2 cellular contexts compared by ENCODE assay signal in the genomic region with DNA sequence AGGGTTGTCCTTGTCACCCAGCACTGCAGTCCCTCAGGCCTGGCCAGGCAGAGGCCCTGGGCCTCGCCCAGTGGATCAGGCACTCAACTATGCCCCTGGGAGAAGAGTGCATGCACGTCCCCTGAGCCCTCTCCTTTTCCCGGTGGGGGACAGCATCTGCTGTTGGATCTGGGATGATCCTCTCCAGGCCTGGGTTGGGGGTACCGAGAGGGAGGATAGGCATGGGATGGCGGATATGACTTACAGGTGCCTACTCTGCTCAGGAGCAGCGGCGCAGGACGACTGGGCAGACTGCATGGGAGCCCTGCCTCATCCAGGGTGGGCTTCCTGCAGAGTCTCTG.
TF ChIP-seq lines count a peak whose summit lies in the region.

No MANE protein-coding gene starts in this region.

TF ChIP-seq in GM23338, 12 proteins besides CTCF, POLR2A, EP300 and RAD21 (continued from another document):
- TF ChIP-seq, protein P1, sequence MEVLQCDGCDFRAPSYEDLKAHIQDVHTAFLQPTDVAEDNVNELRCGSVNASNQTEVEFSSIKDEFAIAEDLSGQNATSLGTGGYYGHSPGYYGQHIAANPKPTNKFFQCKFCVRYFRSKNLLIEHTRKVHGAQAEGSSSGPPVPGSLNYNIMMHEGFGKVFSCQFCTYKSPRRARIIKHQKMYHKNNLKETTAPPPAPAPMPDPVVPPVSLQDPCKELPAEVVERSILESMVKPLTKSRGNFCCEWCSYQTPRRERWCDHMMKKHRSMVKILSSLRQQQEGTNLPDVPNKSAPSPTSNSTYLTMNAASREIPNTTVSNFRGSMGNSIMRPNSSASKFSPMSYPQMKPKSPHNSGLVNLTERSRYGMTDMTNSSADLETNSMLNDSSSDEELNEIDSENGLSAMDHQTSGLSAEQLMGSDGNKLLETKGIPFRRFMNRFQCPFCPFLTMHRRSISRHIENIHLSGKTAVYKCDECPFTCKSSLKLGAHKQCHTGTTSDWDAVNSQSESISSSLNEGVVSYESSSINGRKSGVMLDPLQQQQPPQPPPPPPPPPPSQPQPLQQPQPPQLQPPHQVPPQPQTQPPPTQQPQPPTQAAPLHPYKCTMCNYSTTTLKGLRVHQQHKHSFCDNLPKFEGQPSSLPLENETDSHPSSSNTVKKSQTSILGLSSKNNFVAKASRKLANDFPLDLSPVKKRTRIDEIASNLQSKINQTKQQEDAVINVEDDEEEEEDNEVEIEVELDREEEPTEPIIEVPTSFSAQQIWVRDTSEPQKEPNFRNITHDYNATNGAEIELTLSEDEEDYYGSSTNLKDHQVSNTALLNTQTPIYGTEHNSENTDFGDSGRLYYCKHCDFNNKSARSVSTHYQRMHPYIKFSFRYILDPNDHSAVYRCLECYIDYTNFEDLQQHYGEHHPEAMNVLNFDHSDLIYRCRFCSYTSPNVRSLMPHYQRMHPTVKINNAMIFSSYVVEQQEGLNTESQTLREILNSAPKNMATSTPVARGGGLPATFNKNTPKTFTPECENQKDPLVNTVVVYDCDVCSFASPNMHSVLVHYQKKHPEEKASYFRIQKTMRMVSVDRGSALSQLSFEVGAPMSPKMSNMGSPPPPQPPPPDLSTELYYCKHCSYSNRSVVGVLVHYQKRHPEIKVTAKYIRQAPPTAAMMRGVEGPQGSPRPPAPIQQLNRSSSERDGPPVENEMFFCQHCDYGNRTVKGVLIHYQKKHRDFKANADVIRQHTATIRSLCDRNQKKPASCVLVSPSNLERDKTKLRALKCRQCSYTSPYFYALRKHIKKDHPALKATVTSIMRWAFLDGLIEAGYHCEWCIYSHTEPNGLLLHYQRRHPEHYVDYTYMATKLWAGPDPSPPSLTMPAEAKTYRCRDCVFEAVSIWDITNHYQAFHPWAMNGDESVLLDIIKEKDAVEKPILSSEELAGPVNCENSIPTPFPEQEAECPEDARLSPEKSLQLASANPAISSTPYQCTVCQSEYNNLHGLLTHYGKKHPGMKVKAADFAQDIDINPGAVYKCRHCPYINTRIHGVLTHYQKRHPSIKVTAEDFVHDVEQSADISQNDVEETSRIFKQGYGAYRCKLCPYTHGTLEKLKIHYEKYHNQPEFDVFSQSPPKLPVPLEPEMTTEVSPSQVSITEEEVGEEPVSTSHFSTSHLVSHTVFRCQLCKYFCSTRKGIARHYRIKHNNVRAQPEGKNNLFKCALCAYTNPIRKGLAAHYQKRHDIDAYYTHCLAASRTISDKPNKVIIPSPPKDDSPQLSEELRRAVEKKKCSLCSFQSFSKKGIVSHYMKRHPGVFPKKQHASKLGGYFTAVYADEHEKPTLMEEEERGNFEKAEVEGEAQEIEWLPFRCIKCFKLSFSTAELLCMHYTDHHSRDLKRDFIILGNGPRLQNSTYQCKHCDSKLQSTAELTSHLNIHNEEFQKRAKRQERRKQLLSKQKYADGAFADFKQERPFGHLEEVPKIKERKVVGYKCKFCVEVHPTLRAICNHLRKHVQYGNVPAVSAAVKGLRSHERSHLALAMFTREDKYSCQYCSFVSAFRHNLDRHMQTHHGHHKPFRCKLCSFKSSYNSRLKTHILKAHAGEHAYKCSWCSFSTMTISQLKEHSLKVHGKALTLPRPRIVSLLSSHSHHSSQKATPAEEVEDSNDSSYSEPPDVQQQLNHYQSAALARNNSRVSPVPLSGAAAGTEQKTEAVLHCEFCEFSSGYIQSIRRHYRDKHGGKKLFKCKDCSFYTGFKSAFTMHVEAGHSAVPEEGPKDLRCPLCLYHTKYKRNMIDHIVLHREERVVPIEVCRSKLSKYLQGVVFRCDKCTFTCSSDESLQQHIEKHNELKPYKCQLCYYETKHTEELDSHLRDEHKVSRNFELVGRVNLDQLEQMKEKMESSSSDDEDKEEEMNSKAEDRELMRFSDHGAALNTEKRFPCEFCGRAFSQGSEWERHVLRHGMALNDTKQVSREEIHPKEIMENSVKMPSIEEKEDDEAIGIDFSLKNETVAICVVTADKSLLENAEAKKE (CRISPR knock-in tag; IDR thresholded peaks at IDR 0.05), result no peak
- TF ChIP-seq ZNF331 (CRISPR knock-in tag; IDR thresholded peaks at IDR 0.05; ENCODE audit: low read depth) (no peak), POLR2AphosphoS5 (IDR thresholded peaks at IDR 0.05; ENCODE audit: low read depth) (no peak), NANOG (IDR thresholded peaks at IDR 0.05; ENCODE audit: borderline replicate concordance) (no peak)

TF ChIP-seq in WTC11, 78 proteins besides CTCF, POLR2A, EP300 and RAD21 (continued from another document):
- TF ChIP-seq, protein P2, sequence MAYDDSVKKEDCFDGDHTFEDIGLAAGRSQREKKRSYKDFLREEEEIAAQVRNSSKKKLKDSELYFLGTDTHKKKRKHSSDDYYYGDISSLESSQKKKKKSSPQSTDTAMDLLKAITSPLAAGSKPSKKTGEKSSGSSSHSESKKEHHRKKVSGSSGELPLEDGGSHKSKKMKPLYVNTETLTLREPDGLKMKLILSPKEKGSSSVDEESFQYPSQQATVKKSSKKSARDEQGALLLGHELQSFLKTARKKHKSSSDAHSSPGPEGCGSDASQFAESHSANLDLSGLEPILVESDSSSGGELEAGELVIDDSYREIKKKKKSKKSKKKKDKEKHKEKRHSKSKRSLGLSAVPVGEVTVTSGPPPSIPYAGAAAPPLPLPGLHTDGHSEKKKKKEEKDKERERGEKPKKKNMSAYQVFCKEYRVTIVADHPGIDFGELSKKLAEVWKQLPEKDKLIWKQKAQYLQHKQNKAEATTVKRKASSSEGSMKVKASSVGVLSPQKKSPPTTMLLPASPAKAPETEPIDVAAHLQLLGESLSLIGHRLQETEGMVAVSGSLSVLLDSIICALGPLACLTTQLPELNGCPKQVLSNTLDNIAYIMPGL (CRISPR knock-in tag; IDR thresholded peaks at IDR 0.05), result no peak
- TF ChIP-seq CREM (CRISPR knock-in tag; IDR thresholded peaks at IDR 0.05), result no peak
- 0 out of 2 replicates have a peak, but pooled peaks have one; percentile 2 for TF ChIP-seq TEAD1 (CRISPR knock-in tag; IDR thresholded peaks at IDR 0.05)
